15 cellular contexts compared by ENCODE assay signal in the genomic region with DNA sequence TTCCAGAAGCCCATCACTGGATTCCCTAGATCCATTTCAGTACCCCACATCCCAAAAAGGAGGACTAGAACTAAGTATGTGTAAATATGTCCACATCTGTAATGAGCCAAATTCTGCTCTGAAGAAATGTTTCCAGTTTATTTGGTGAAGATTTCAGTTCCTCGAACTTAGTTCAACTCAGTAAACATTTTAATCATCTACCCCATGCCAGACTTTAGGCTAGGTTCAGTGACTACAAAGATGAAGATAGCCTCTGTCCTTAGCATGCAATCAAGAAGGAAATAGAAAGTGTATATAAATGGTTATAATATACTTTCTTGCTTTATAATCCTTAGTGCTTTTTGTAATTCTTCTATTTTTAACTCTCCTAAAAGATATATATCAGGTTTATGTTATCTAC. TPM values are rescaled to one million over a fixed set of nuclear protein-coding genes. Genes with fewer than 3 reads are reported as not detected.
DNase-seq lines count a peak whose midpoint lies in the region; ATAC-seq and TF ChIP-seq lines count a peak whose summit lies in the region.
"Had no signal": no experiment of that assay in that cellular context is flagged by ENCODE, and none has a peak within 500 bp of the region (broad histone marks: within the 10 kb centered on the region; RNA-seq: fewer than 3 reads in every experiment).

No MANE protein-coding gene starts in this region.

- POLR2A ChIA-PET in HCT116 (lab: Charles Lee) = no interaction called here

- peaks cover 4 to 9% of the 10 kb centered on the region in 2 donors for H3K27me3 Mint-ChIP-seq in stimulated activated naive B cell treated with anti-CD40 and anti-IgM and Interleukin-4, amounts not matched to agents 10 μg/mL and 1 μg/mL and 100 μg/mL, for 72 hours
- no peaks in the 10 kb centered on the region for H3K27me3 Mint-ChIP-seq in activated naive CD8-positive, alpha-beta T cell treated with anti-CD3 and anti-CD28 coated beads for 36 hours

- ATAC-seq in HCT116 (peak; percentile 26), GM19397 (IDR thresholded peaks at IDR 0.05; ENCODE audit: unreplicated experiment) (no peak), HG03571 (IDR thresholded peaks at IDR 0.05; ENCODE audit: unreplicated experiment) (no peak), GM21360 (IDR thresholded peaks at IDR 0.05; ENCODE audit: unreplicated experiment) (no peak)
- ATAC-seq in stimulated activated naive B cell treated with anti-CD40 and anti-IgM and Interleukin-4, amounts not matched to agents 10 μg/mL and 1 μg/mL and 100 μg/mL, for 72 hours (replicated peaks) = peak; percentile 81 to 92
- ATAC-seq: foreskin keratinocyte had no signal

- no peak overlapping the region for H2AFZ ChIP-seq in HCT116 (ENCODE audit: low read depth, low read length, poor library complexity, severe bottlenecking)

- H3K36me3 Mint-ChIP-seq in stimulated activated naive B cell treated with anti-CD40 and anti-IgM and Interleukin-4, amounts not matched to agents 10 μg/mL and 1 μg/mL and 100 μg/mL, for 72 hours = no peaks in the 10 kb centered on the region
- H3K36me3 Mint-ChIP-seq in activated naive CD8-positive, alpha-beta T cell treated with anti-CD3 and anti-CD28 coated beads for 36 hours = no peaks in the 10 kb centered on the region

- no peak overlapping the region for H3K18ac ChIP-seq in mesendoderm (ENCODE audit: low read length)

- H2AK5ac ChIP-seq in mesendoderm (ENCODE audit: low read length) = no peak overlapping the region

- H3K9ac ChIP-seq in HCT116 (ENCODE audit: low read length) (peak overlapping the region; percentile 49), mesendoderm (ENCODE audit: low read length) (no peak overlapping the region)
- H3K9ac ChIP-seq: KMS-11 had no signal

- RAD21 ChIA-PET in HCT116 (lab: Charles Lee; ENCODE audit: low non-redundant PET in 1 of 2, low total read pairs in 2 of 2, uncharacterized antibody in 2 of 2, unreplicated experiment in 2 of 2) = interaction anchor here in 1 of 2 experiments (1.0 kb wide), 1 partner anchor 42 kb away, joined by 4 read pairs; no protein-coding TSS in a partner anchor

- no peak overlapping the region for H3K4me3 Mint-ChIP-seq in stimulated activated naive B cell treated with anti-CD40 and anti-IgM and Interleukin-4, amounts not matched to agents 10 μg/mL and 1 μg/mL and 100 μg/mL, for 72 hours
- no peak overlapping the region for H3K4me3 Mint-ChIP-seq in activated naive CD8-positive, alpha-beta T cell treated with anti-CD3 and anti-CD28 coated beads for 36 hours

- TF ChIP-seq POLR2A in HCT116 (IDR thresholded peaks at IDR 0.05; ENCODE audit: borderline replicate concordance, extremely low read depth, insufficient read depth, insufficient read length) = no peak

- no peaks in the 10 kb centered on the region for H3K79me1 ChIP-seq in mesendoderm (ENCODE audit: low read length)

- no peaks in the 10 kb centered on the region for H4K20me1 ChIP-seq in HCT116 (ENCODE audit: insufficient read depth)

- H3K4me1 ChIP-seq in HCT116 (ENCODE audit: control insufficient read depth in 1 of 2, insufficient read depth in 2 of 2, low read length in 2 of 2) (peaks cover 38 to 53% of the 10 kb centered on the region in 2 experiments), mesendoderm (ENCODE audit: control insufficient read depth, low read depth, low read length) (peaks cover 4% of the 10 kb centered on the region)

- no peak overlapping the region for H3K56ac ChIP-seq in mesendoderm (ENCODE audit: low read length)

- H3K27ac ChIP-seq in HCT116 (ENCODE audit: low read depth, low read length) (peak overlapping the region; percentile 75), caudate nucleus (ENCODE audit: low read depth, low read length) (peak overlapping the region; percentile 17), mesendoderm (ENCODE audit: low read depth, low read length) (no peak overlapping the region)
- H3K27ac ChIP-seq: foreskin keratinocyte, KMS-11 had no signal

- H4K5ac ChIP-seq in mesendoderm (ENCODE audit: low read length) = no peak overlapping the region

- H3K4me3 ChIP-seq in HCT116 (replicated peaks in 1 of 2; ENCODE audit: low read depth in 1 of 2, low read length in 2 of 2) = peak overlapping the region; percentile 1 to 21
- H3K4me3 ChIP-seq in mesendoderm (ENCODE audit: low read length) = no peak overlapping the region

- no peak for TF ChIP-seq RAD21 in HCT116 (IDR thresholded peaks at IDR 0.05; ENCODE audit: low read depth)

- H3K9me2 ChIP-seq in HCT116 (ENCODE audit: insufficient read depth) = no peaks in the 10 kb centered on the region

- H3K27me3 ChIP-seq in HCT116 (ENCODE audit: insufficient read depth, low read length) (no peaks in the 10 kb centered on the region), mesendoderm (ENCODE audit: insufficient read depth, low read length, poor library complexity) (no peaks in the 10 kb centered on the region)
- H3K27me3 ChIP-seq: foreskin keratinocyte had no signal

- H2BK15ac ChIP-seq in mesendoderm (replicated peaks; ENCODE audit: low read depth) = no peak overlapping the region

- no peaks in the 10 kb centered on the region for H3K9me3 Mint-ChIP-seq in stimulated activated naive B cell treated with anti-CD40 and anti-IgM and Interleukin-4, amounts not matched to agents 10 μg/mL and 1 μg/mL and 100 μg/mL, for 72 hours
- H3K9me3 Mint-ChIP-seq in activated naive CD8-positive, alpha-beta T cell treated with anti-CD3 and anti-CD28 coated beads for 36 hours = no peaks in the 10 kb centered on the region

- H2BK5ac ChIP-seq in mesendoderm (ENCODE audit: low read length) = no peak overlapping the region

- H2BK120ac ChIP-seq in mesendoderm (ENCODE audit: low read depth, low read length) = no peak overlapping the region

- peak overlapping the region; percentile 66 for H3K4me2 ChIP-seq in HCT116 (ENCODE audit: low read length)
- no peak overlapping the region for H3K4me2 ChIP-seq in mesendoderm (ENCODE audit: low read length)
- H3K4me2 ChIP-seq: KMS-11 had no signal

- BruUV-seq in HCT116 (replicated peaks; lab: Mats Ljungman, UMichigan) = no TSS peak

- peak overlapping the region; percentile 76 for H4K8ac ChIP-seq in mesendoderm (ENCODE audit: low read depth, low read length)

- no peaks in the 10 kb centered on the region for H3K9me3 ChIP-seq in HCT116 (ENCODE audit: control insufficient read depth in 1 of 2, insufficient read depth in 1 of 2, low read depth in 1 of 2, low read length in 2 of 2)

- no peak overlapping the region for H3K27ac Mint-ChIP-seq in stimulated activated naive B cell treated with anti-CD40 and anti-IgM and Interleukin-4, amounts not matched to agents 10 μg/mL and 1 μg/mL and 100 μg/mL, for 72 hours
- H3K27ac Mint-ChIP-seq in activated naive CD8-positive, alpha-beta T cell treated with anti-CD3 and anti-CD28 coated beads for 36 hours = no peak overlapping the region

- TF ChIP-seq CTCF in HCT116 (IDR thresholded peaks at IDR 0.05 in 2 of 3, conservative IDR thresholded peaks at IDR 0.05 in 1 of 3; ENCODE audit: borderline replicate concordance in 1 of 3, insufficient read depth in 1 of 3, low read depth in 2 of 3, low read length in 2 of 3) = no peak

- H3K4me1 Mint-ChIP-seq in stimulated activated naive B cell treated with anti-CD40 and anti-IgM and Interleukin-4, amounts not matched to agents 10 μg/mL and 1 μg/mL and 100 μg/mL, for 72 hours = peaks cover 5 to 7% of the 10 kb centered on the region in 2 donors
- no peaks in the 10 kb centered on the region for H3K4me1 Mint-ChIP-seq in activated naive CD8-positive, alpha-beta T cell treated with anti-CD3 and anti-CD28 coated beads for 36 hours

- H3K4ac ChIP-seq in mesendoderm (ENCODE audit: low read depth, low read length) = no peak overlapping the region

- H3K36me3 ChIP-seq in HCT116 (ENCODE audit: control insufficient read depth in 1 of 2, insufficient read depth in 2 of 2, low read length in 2 of 2) (0 out of 4 replicates have a peak, but pooled peaks cover 0 to 3% of the 10 kb centered on the region in 2 experiments), mesendoderm (ENCODE audit: control insufficient read depth, insufficient read depth, low read length) (no peaks in the 10 kb centered on the region)

- H3K23ac ChIP-seq in mesendoderm (ENCODE audit: low read length) = no peak overlapping the region

- no CpG with 5 or more reads among the region's 1 CpG for WGBS in mesendoderm (ENCODE audit: extremely low coverage, insufficient coverage, low lambda C conversion rate)

- DNase-seq in HCT116 (ENCODE audit: low read depth, low spot score) (no peak), caudate nucleus (lab: John Stamatoyannopoulos, UW) (no peak), mesendoderm (no peak)
- DNase-seq in stimulated activated naive B cell treated with anti-CD40 and anti-IgM and Interleukin-4, amounts not matched to agents 10 μg/mL and 1 μg/mL and 100 μg/mL, for 72 hours = no peak
- no peak for DNase-seq in activated naive CD8-positive, alpha-beta T cell treated with anti-CD3 and anti-CD28 coated beads for 36 hours
- DNase-seq: activated CD4-positive, alpha-beta T cell treated with anti-CD3 and anti-CD28 coated beads, Interleukin-2, amount 50 U/mL, for 4 hours; activated gamma-delta T cell; NCI-H2081; OCI-M1; T-helper 9 cell had no signal

- CTCF ChIA-PET in HCT116 (lab: Charles Lee) = interaction anchor here (0.8 to 1.8 kb wide), 5 partner anchors 42 to 751 kb away, joined by 3 to 7 read pairs (median 3); a partner anchor contains a TSS

- intact Hi-C loops in HCT116 (cut with micrococcal nuclease) = loop anchor here (1.0 kb wide), 1 partner anchor 22 kb away; no protein-coding TSS in a partner anchor

- H3K79me2 ChIP-seq in HCT116 (ENCODE audit: insufficient read depth, low read length) = peaks cover 9% of the 10 kb centered on the region; the same call in 1 of the 2 replicates
- H3K79me2 ChIP-seq in mesendoderm (ENCODE audit: control insufficient read depth, insufficient read depth, low read length) = no peaks in the 10 kb centered on the region

TF ChIP-seq in HCT116, 20 proteins besides CTCF, POLR2A, EP300 and RAD21:
- TF ChIP-seq, protein P1, sequence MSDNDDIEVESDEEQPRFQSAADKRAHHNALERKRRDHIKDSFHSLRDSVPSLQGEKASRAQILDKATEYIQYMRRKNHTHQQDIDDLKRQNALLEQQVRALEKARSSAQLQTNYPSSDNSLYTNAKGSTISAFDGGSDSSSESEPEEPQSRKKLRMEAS (IDR thresholded peaks at IDR 0.05) = no peak
- 0 out of 2 replicates have a peak, but pooled peaks have one; percentile 3 for TF ChIP-seq SRF (IDR thresholded peaks at IDR 0.05; ENCODE audit: low read depth)

RNA-seq across cellular contexts. Expression of a gene that starts 21.5 kb away (rescaled TPM):
- 11.6 TPM for total RNA-seq in HCT116 (2021; ENCODE audit: unreplicated experiment)
- 7.3 and 7.7 TPM in 2 replicates for polyA plus RNA-seq in HCT116 (2012)
- polyA plus RNA-seq in mesendoderm (2013, experiment 1 of 2) = 4.1 TPM
- 3.9 TPM for polyA plus RNA-seq in mesendoderm (2013, experiment 2 of 2)
- total RNA-seq in activated naive CD8-positive, alpha-beta T cell treated with anti-CD3 and anti-CD28 coated beads for 36 hours = 1 to 10 TPM; 2.2 to 2.4 TPM

Comparison
In these comparisons a context has a peak if more than half of its experiments do, and no peak if none do; other contexts are left out.
1. ATAC-seq: peak in HCT116 (single experiment) and stimulated activated naive B cell treated with anti-CD40 and anti-IgM and Interleukin-4, amounts not matched to agents 10 μg/mL and 1 μg/mL and 100 μg/mL, for 72 hours (2 of 2); none in GM19397 (single experiment), HG03571 (single experiment) and GM21360 (single experiment).